Comparison of ENCODE assay signal across 9 cellular contexts in genomic region chr1:150609726-150610125, GRCh38. TPM values are rescaled to one million over a fixed set of nuclear protein-coding genes. Genes with fewer than 3 reads are reported as not detected.
DNase-seq lines count a peak whose midpoint lies in the region; ATAC-seq lines count a peak whose summit lies in the region.
"Had no signal": no experiment of that assay in that cellular context is flagged by ENCODE, and none has a peak within 500 bp of the region (broad histone marks: within the 10 kb centered on the region; RNA-seq: fewer than 3 reads in every experiment).

No MANE protein-coding gene starts in this region.

- peak overlapping the region; percentile 40 for H3K27ac Mint-ChIP-seq in stimulated activated naive CD8-positive, alpha-beta T cell treated with anti-CD3 and anti-CD28 coated beads, Interleukin-15, Interleukin-2, amounts not matched to agents 100 ng/mL and 50 ng/mL, for 24 hours
- H3K27ac Mint-ChIP-seq in stimulated activated naive CD8-positive, alpha-beta T cell treated with anti-CD3 and anti-CD28 coated beads, Interleukin-15, amount 100 ng/mL, for 72 hours: peak overlapping the region in 1 of 2 donors; percentile 58

- no peaks in the 10 kb centered on the region for H3K27me3 ChIP-seq in muscle layer of colon (ENCODE audit: control insufficient read depth in 1 of 2, insufficient read depth in 2 of 2, low read length in 2 of 2)

- peaks cover 5% of the 10 kb centered on the region for H3K36me3 ChIP-seq in muscle layer of colon (ENCODE audit: insufficient read depth, low read length)

- H3K9ac ChIP-seq in muscle layer of colon (ENCODE audit: low read length): peak overlapping the region; percentile 57

- no peak for ATAC-seq in stimulated activated naive CD8-positive, alpha-beta T cell treated with anti-CD3 and anti-CD28 coated beads, Interleukin-15, amount 100 ng/mL, for 72 hours
- no peak for ATAC-seq in GM21367 (IDR thresholded peaks at IDR 0.05; ENCODE audit: unreplicated experiment)

- no peaks in the 10 kb centered on the region for H3K27me3 Mint-ChIP-seq in stimulated activated naive CD8-positive, alpha-beta T cell treated with anti-CD3 and anti-CD28 coated beads, Interleukin-15, Interleukin-2, amounts not matched to agents 100 ng/mL and 50 ng/mL, for 24 hours
- no peaks in the 10 kb centered on the region for H3K27me3 Mint-ChIP-seq in stimulated activated naive CD8-positive, alpha-beta T cell treated with anti-CD3 and anti-CD28 coated beads, Interleukin-15, amount 100 ng/mL, for 72 hours

- H3K27ac ChIP-seq in muscle layer of colon (ENCODE audit: low read depth, low read length): peak overlapping the region; percentile 64

- no peak overlapping the region for H3K4me3 Mint-ChIP-seq in stimulated activated naive CD8-positive, alpha-beta T cell treated with anti-CD3 and anti-CD28 coated beads, Interleukin-15, Interleukin-2, amounts not matched to agents 100 ng/mL and 50 ng/mL, for 24 hours
- H3K4me3 Mint-ChIP-seq in stimulated activated naive CD8-positive, alpha-beta T cell treated with anti-CD3 and anti-CD28 coated beads, Interleukin-15, amount 100 ng/mL, for 72 hours: no peak overlapping the region

- H3K9me3 Mint-ChIP-seq in stimulated activated naive CD8-positive, alpha-beta T cell treated with anti-CD3 and anti-CD28 coated beads, Interleukin-15, Interleukin-2, amounts not matched to agents 100 ng/mL and 50 ng/mL, for 24 hours: no peaks in the 10 kb centered on the region
- H3K9me3 Mint-ChIP-seq in stimulated activated naive CD8-positive, alpha-beta T cell treated with anti-CD3 and anti-CD28 coated beads, Interleukin-15, amount 100 ng/mL, for 72 hours: no peaks in the 10 kb centered on the region

- peaks cover 45% of the 10 kb centered on the region for H3K4me1 ChIP-seq in muscle layer of colon (ENCODE audit: insufficient read depth, low read length)

- peaks cover 55% of the 10 kb centered on the region for H3K4me1 Mint-ChIP-seq in stimulated activated naive CD8-positive, alpha-beta T cell treated with anti-CD3 and anti-CD28 coated beads, Interleukin-15, Interleukin-2, amounts not matched to agents 100 ng/mL and 50 ng/mL, for 24 hours (ENCODE audit: low read depth)
- H3K4me1 Mint-ChIP-seq in stimulated activated naive CD8-positive, alpha-beta T cell treated with anti-CD3 and anti-CD28 coated beads, Interleukin-15, amount 100 ng/mL, for 72 hours: peaks cover 45% of the 10 kb centered on the region

- H3K36me3 Mint-ChIP-seq in stimulated activated naive CD8-positive, alpha-beta T cell treated with anti-CD3 and anti-CD28 coated beads, Interleukin-15, Interleukin-2, amounts not matched to agents 100 ng/mL and 50 ng/mL, for 24 hours (ENCODE audit: low read depth): peaks cover 39% of the 10 kb centered on the region

- no peak for DNase-seq in stimulated activated naive CD8-positive, alpha-beta T cell treated with anti-CD3 and anti-CD28 coated beads, Interleukin-15, amount 100 ng/mL, for 72 hours
- DNase-seq in dermis blood vessel endothelial cell: peak; percentile 51
- DNase-seq in NCI-H2107 (lab: John Stamatoyannopoulos, UW): no peak
- DNase-seq in NK-92 treated with Interleukin-12 subunit alpha and Interleukin-12 subunit beta, amount 100 ng/mL, for 24 hours (lab: John Stamatoyannopoulos, UW): no peak
- DNase-seq in OCI-M2 (lab: John Stamatoyannopoulos, UW; ENCODE audit: unreplicated experiment): no peak
- DNase-seq: NCI-H2081 had no signal

- H3K9me3 ChIP-seq in muscle layer of colon (ENCODE audit: low read length): no peaks in the 10 kb centered on the region

- peak overlapping the region; percentile 4 to 41 for H3K4me3 ChIP-seq in muscle layer of colon (ENCODE audit: low read depth in 1 of 2, low read length in 2 of 2)

RNA-seq across cellular contexts. Expression of gene ENSA, which starts 19.7 kb away (rescaled TPM):
- total RNA-seq in dermis blood vessel endothelial cell: 200 and 229 TPM in 2 replicates

RNA-seq across cellular contexts. Expression of gene MCL1, which starts 30.3 kb away (rescaled TPM):
- 223 and 316 TPM in 2 replicates for total RNA-seq in dermis blood vessel endothelial cell
